ENCODE assay signal across 13 cellular contexts in genomic region chr19:54882758-54883157, GRCh38. TPM values are rescaled to one million over a fixed set of nuclear protein-coding genes. Genes with fewer than 3 reads are reported as not detected.
DNase-seq lines count a peak whose midpoint lies in the region; ATAC-seq, FAIRE-seq and TF ChIP-seq lines count a peak whose summit lies in the region.
"Had no signal": no experiment of that assay in that cellular context is flagged by ENCODE, and none has a peak within 500 bp of the region (broad histone marks: within the 10 kb centered on the region; RNA-seq: fewer than 3 reads in every experiment).

No MANE protein-coding gene starts in this region.

- H3K79me2 ChIP-seq in DND-41 (ENCODE audit: insufficient read depth, low read length): no peaks in the 10 kb centered on the region
- H3K79me2 ChIP-seq in endothelial cell of umbilical vein (ENCODE audit: control insufficient read depth, insufficient read depth, low read length): no peaks in the 10 kb centered on the region

- H3K9me1 ChIP-seq in endothelial cell of umbilical vein (replicated peaks; ENCODE audit: control insufficient read depth, extremely low read depth, insufficient read depth, low read length): no peaks in the 10 kb centered on the region

- no peak overlapping the region for H3K4me2 ChIP-seq in DND-41 (ENCODE audit: insufficient read depth, low read length)
- H3K4me2 ChIP-seq in endothelial cell of umbilical vein (ENCODE audit: insufficient read depth, low read length): no peak overlapping the region

- H3K4me1 ChIP-seq in DND-41 (ENCODE audit: insufficient read depth, low read length) (no peaks in the 10 kb centered on the region), endothelial cell of umbilical vein (ENCODE audit: control insufficient read depth, extremely low read depth, insufficient read depth, low read length) (no peaks in the 10 kb centered on the region)
- H3K4me1 ChIP-seq: esophagus muscularis mucosa had no signal

- no peak for FAIRE-seq in endothelial cell of umbilical vein (lab: Jason Lieb, UNC)

- H3K9ac ChIP-seq in DND-41 (ENCODE audit: low read depth, low read length): no peak overlapping the region
- H3K9ac ChIP-seq in endothelial cell of umbilical vein (replicated peaks; ENCODE audit: extremely low read depth, insufficient read depth, low read length): no peak overlapping the region

- no peak overlapping the region for H3K27ac ChIP-seq in DND-41 (ENCODE audit: low read length)
- H3K27ac ChIP-seq in endothelial cell of umbilical vein (ENCODE audit: insufficient read depth, low read depth, low read length): no peak overlapping the region
- H3K27ac ChIP-seq: esophagus muscularis mucosa, HL-60 had no signal

- dilution Hi-C loops in endothelial cell of umbilical vein (cut with MboI; ENCODE audit: extremely low pct_ligation_motif_present, low sequenced_read_pairs): no loop called here

- ATAC-seq in DND-41 (ENCODE audit: insufficient read depth, low read depth): peak; percentile 64
- ATAC-seq in GM19463 (IDR thresholded peaks at IDR 0.05; ENCODE audit: unreplicated experiment): peak; percentile 58
- no peak for ATAC-seq in GM18867 (IDR thresholded peaks at IDR 0.05; ENCODE audit: unreplicated experiment)

- no peak for TF ChIP-seq POLR2A in endothelial cell of umbilical vein (IDR thresholded peaks at IDR 0.05; ENCODE audit: low read depth, low read length)

- no peaks in the 10 kb centered on the region for H4K20me1 ChIP-seq in DND-41 (ENCODE audit: insufficient read depth, low read length)
- H4K20me1 ChIP-seq in endothelial cell of umbilical vein (replicated peaks; ENCODE audit: control insufficient read depth, extremely low read depth, insufficient read depth, low read length): no peaks in the 10 kb centered on the region

- H3K36me3 ChIP-seq in DND-41 (ENCODE audit: insufficient read depth, low read length): no peaks in the 10 kb centered on the region
- no peaks in the 10 kb centered on the region for H3K36me3 ChIP-seq in endothelial cell of umbilical vein (ENCODE audit: control insufficient read depth in 2 of 2, extremely low read depth in 1 of 2, insufficient read depth in 2 of 2, low read length in 2 of 2)
- H3K36me3 ChIP-seq: esophagus muscularis mucosa had no signal

- TF ChIP-seq CTCF in DND-41 (IDR thresholded peaks at IDR 0.05; ENCODE audit: borderline replicate concordance, extremely low read depth, low read length, poor library complexity, severe bottlenecking): peak; percentile 18
- TF ChIP-seq CTCF in endothelial cell of umbilical vein (IDR thresholded peaks at IDR 0.05; ENCODE audit: extremely low read depth in 1 of 2, insufficient read depth in 1 of 2, low read depth in 1 of 2, low read length in 2 of 2): no peak

- CTCF ChIA-PET in endothelial cell of umbilical vein (lab: Charles Lee): no interaction called here

- no peak overlapping the region for H2AFZ ChIP-seq in DND-41 (ENCODE audit: low read depth, low read length)
- H2AFZ ChIP-seq in endothelial cell of umbilical vein (ENCODE audit: low read depth, low read length): no peak overlapping the region

- DNase-seq in DND-41 (peak; percentile 17), OCI-M1 (lab: John Stamatoyannopoulos, UW) (peak; percentile 68), endothelial cell of umbilical vein (ENCODE audit: low read depth, low spot score) (peak; percentile 9), AG08396 (ENCODE audit: low spot score) (no peak), 8988T (no peak), putamen (ENCODE audit: low spot score) (no peak)
- DNase-seq: stimulated activated CD4-positive, alpha-beta T cell treated with anti-CD3 and anti-CD28 coated beads, Interleukin-15, amount 100 ng/mL, for 24 hours; stimulated activated naive CD4-positive, alpha-beta T cell treated with Interleukin-2 at 50 U/mL for 16 hours had no signal

- H3K4me3 ChIP-seq in DND-41 (ENCODE audit: low read depth in 1 of 2, low read length in 2 of 2) (no peak overlapping the region), endothelial cell of umbilical vein (replicated peaks in 1 of 3; ENCODE audit: insufficient read depth in 1 of 3, low read depth in 1 of 3, low read length in 3 of 3) (no peak overlapping the region)
- H3K4me3 ChIP-seq: esophagus muscularis mucosa had no signal

- POLR2A ChIA-PET in endothelial cell of umbilical vein (lab: Charles Lee): no interaction called here

- H3K9me3 ChIP-seq in DND-41 (ENCODE audit: insufficient read depth, low read length, severe bottlenecking) (no peaks in the 10 kb centered on the region), endothelial cell of umbilical vein (replicated peaks; ENCODE audit: control insufficient read depth, insufficient read depth, low read length) (no peaks in the 10 kb centered on the region)
- H3K9me3 ChIP-seq: esophagus muscularis mucosa had no signal

- H3K27me3 ChIP-seq in DND-41 (ENCODE audit: insufficient read depth, low read length, poor library complexity): no peaks in the 10 kb centered on the region
- H3K27me3 ChIP-seq in endothelial cell of umbilical vein (ENCODE audit: control insufficient read depth in 2 of 2, insufficient read depth in 2 of 2, low read length in 2 of 2): no peaks in the 10 kb centered on the region

- intact Hi-C loops in endothelial cell of umbilical vein (cut with micrococcal nuclease): loop anchor here (5.0 kb wide), 1 partner anchor 205 kb away; no protein-coding TSS in a partner anchor

- BruUV-seq in endothelial cell of umbilical vein (replicated peaks; lab: Mats Ljungman, UMichigan): no TSS peak

TF ChIP-seq in endothelial cell of umbilical vein, 7 proteins besides CTCF, POLR2A, EP300 and RAD21:
- TF ChIP-seq JUN (IDR thresholded peaks at IDR 0.05; ENCODE audit: borderline replicate concordance, insufficient read depth, insufficient read length, low read depth) (no peak), MAX (IDR thresholded peaks at IDR 0.05; ENCODE audit: insufficient read depth, insufficient read length) (no peak), POLR2AphosphoS5 (IDR thresholded peaks at IDR 0.05; ENCODE audit: insufficient read depth, low read depth, low read length) (no peak), EZH2 (IDR thresholded peaks at IDR 0.05; ENCODE audit: borderline replicate concordance, low read depth, low read length, severe bottlenecking) (no peak), MYC (IDR thresholded peaks at IDR 0.05; ENCODE audit: low read depth, low read length) (no peak), GATA2 (IDR thresholded peaks at IDR 0.05; ENCODE audit: insufficient read depth, insufficient read length, low read depth, low read length) (no peak), FOS (IDR thresholded peaks at IDR 0.05; ENCODE audit: borderline replicate concordance, insufficient read depth, low read length) (no peak)

RNA-seq across cellular contexts. Expression of gene FCAR, which starts 8.7 kb away (rescaled TPM):
- not detected in 2 replicates for total RNA-seq in endothelial cell of umbilical vein
- polyA plus RNA-seq in endothelial cell of umbilical vein: not detected in 2 replicates
- polyA plus RNA-seq in endothelial cell of umbilical vein (2011; cell fraction: cytosol; rRNA removed): not detected in 2 replicates
- not detected in 2 replicates for polyA plus RNA-seq in endothelial cell of umbilical vein (2011; cell fraction: nucleus; rRNA removed)
- polyA plus RNA-seq in endothelial cell of umbilical vein (2012): not detected in 2 replicates
- not detected in 2 replicates for polyA minus RNA-seq in endothelial cell of umbilical vein
- polyA minus RNA-seq in endothelial cell of umbilical vein (2011; cell fraction: cytosol; rRNA and poly(A)+ RNA removed): not detected
- polyA minus RNA-seq in endothelial cell of umbilical vein (2011; cell fraction: nucleus; rRNA and poly(A)+ RNA removed): not detected in 2 replicates
- polyA plus RNA-seq: neural cell had no signal

RNA-seq across cellular contexts. Expression of gene NCR1, which starts 23.2 kb away (rescaled TPM):
- total RNA-seq in endothelial cell of umbilical vein: 0.44 TPM in 1 of 2 replicates, not detected in the other
- polyA plus RNA-seq in endothelial cell of umbilical vein: 0.22 and 0.76 TPM in 2 replicates
- 0.15 and 0.21 TPM in 2 replicates for polyA plus RNA-seq in endothelial cell of umbilical vein (2011; cell fraction: cytosol; rRNA removed)
- polyA plus RNA-seq in endothelial cell of umbilical vein (2011; cell fraction: nucleus; rRNA removed): 0.28 and 0.36 TPM in 2 replicates
- polyA plus RNA-seq in endothelial cell of umbilical vein (2012): not detected in 2 replicates
- 1.3 and 1.4 TPM in 2 replicates for polyA minus RNA-seq in endothelial cell of umbilical vein
- not detected for polyA minus RNA-seq in endothelial cell of umbilical vein (2011; cell fraction: cytosol; rRNA and poly(A)+ RNA removed)
- polyA minus RNA-seq in endothelial cell of umbilical vein (2011; cell fraction: nucleus; rRNA and poly(A)+ RNA removed): 1.0 TPM in 1 of 2 replicates, not detected in the other
- polyA plus RNA-seq: neural cell had no signal

RNA-seq across cellular contexts. Expression of gene KIR3DL2, which starts 32.5 kb away (rescaled TPM):
- total RNA-seq in endothelial cell of umbilical vein: not detected in 2 replicates
- not detected in 2 replicates for polyA plus RNA-seq in endothelial cell of umbilical vein
- not detected in 2 replicates for polyA plus RNA-seq in endothelial cell of umbilical vein (2011; cell fraction: cytosol; rRNA removed)
- not detected in 2 replicates for polyA plus RNA-seq in endothelial cell of umbilical vein (2011; cell fraction: nucleus; rRNA removed)
- not detected in 2 replicates for polyA plus RNA-seq in endothelial cell of umbilical vein (2012)
- polyA minus RNA-seq in endothelial cell of umbilical vein: not detected in 2 replicates
- not detected for polyA minus RNA-seq in endothelial cell of umbilical vein (2011; cell fraction: cytosol; rRNA and poly(A)+ RNA removed)
- not detected in 2 replicates for polyA minus RNA-seq in endothelial cell of umbilical vein (2011; cell fraction: nucleus; rRNA and poly(A)+ RNA removed)
- total RNA-seq: esophagus muscularis mucosa had no signal
- polyA plus RNA-seq: neural cell had no signal

RNA-seq across cellular contexts. Expression of gene KIR2DS4, which starts 50.3 kb away (rescaled TPM):
- total RNA-seq in endothelial cell of umbilical vein: not detected in 2 replicates
- not detected in 2 replicates for polyA plus RNA-seq in endothelial cell of umbilical vein
- polyA plus RNA-seq in endothelial cell of umbilical vein (2011; cell fraction: cytosol; rRNA removed): not detected in 2 replicates
- not detected in 2 replicates for polyA plus RNA-seq in endothelial cell of umbilical vein (2011; cell fraction: nucleus; rRNA removed)
- polyA plus RNA-seq in endothelial cell of umbilical vein (2012): not detected in 2 replicates
- polyA minus RNA-seq in endothelial cell of umbilical vein: not detected in 2 replicates
- polyA minus RNA-seq in endothelial cell of umbilical vein (2011; cell fraction: cytosol; rRNA and poly(A)+ RNA removed): not detected
- polyA minus RNA-seq in endothelial cell of umbilical vein (2011; cell fraction: nucleus; rRNA and poly(A)+ RNA removed): not detected in 2 replicates
- total RNA-seq: esophagus muscularis mucosa had no signal
- polyA plus RNA-seq: neural cell had no signal

Comparison
In these comparisons a context has a peak if more than half of its experiments do, and no peak if none do; other contexts are left out.
1. DNase-seq: peak in DND-41 (single experiment), OCI-M1 (single experiment) and endothelial cell of umbilical vein (single experiment); none in AG08396 (single experiment), 8988T (single experiment) and putamen (single experiment).